Comparison of ENCODE assay signal across 16 cellular contexts in genomic region chr2:226431301-226431955, GRCh38.
A peak's percentile ranks its signal among the peaks of the same experiment; 100 is the strongest.
DNase-seq lines count a peak whose midpoint lies in the region; ATAC-seq, FAIRE-seq and TF ChIP-seq lines count a peak whose summit lies in the region.
"Had no signal": no experiment of that assay in that cellular context is flagged by ENCODE, and none has a peak within 500 bp of the region (broad histone marks: within the 10 kb centered on the region; RNA-seq: fewer than 3 reads in every experiment).

No MANE protein-coding gene starts in this region.

- peak overlapping the region; percentile 33; the same call in 2 of the 3 replicates for H3K4me2 ChIP-seq in A549

- no peaks in the 10 kb centered on the region for H3K27me3 Mint-ChIP-seq in Caco-2 (ENCODE audit: insufficient read depth, unreplicated experiment)
- no peaks in the 10 kb centered on the region for H3K27me3 Mint-ChIP-seq in nephron progenitor cell (ENCODE audit: low read depth, poor library complexity)

- H3K36me3 Mint-ChIP-seq in Caco-2 (ENCODE audit: insufficient read depth, unreplicated experiment) = no peaks in the 10 kb centered on the region
- no peaks in the 10 kb centered on the region for H3K36me3 Mint-ChIP-seq in nephron progenitor cell (ENCODE audit: low read depth)
- H3K36me3 Mint-ChIP-seq: memory B cell; stimulated activated effector memory CD8-positive, alpha-beta T cell treated with anti-CD3 and anti-CD28 coated beads, Interleukin-12 subunit alpha, Interleukin-12 subunit beta, amount 100 ng/mL, for 72 hours had no signal

- H3K4me3 ChIP-seq in A549 = no peak overlapping the region
- peak overlapping the region; percentile 57 for H3K4me3 ChIP-seq in SK-N-MC
- no peak overlapping the region for H3K4me3 ChIP-seq in Caco-2 (ENCODE audit: low read depth, low read length)
- H3K4me3 ChIP-seq: skin epidermis, tibial nerve had no signal

- H3K9me3 Mint-ChIP-seq in Caco-2 (ENCODE audit: unreplicated experiment) = no peaks in the 10 kb centered on the region
- no peaks in the 10 kb centered on the region for H3K9me3 Mint-ChIP-seq in nephron progenitor cell
- H3K9me3 Mint-ChIP-seq: activated CD8-positive, alpha-beta T cell treated with anti-CD3 and anti-CD28 coated beads for 36 hours; activated T-helper 1 cell treated with anti-CD3 and anti-CD28 coated beads, Interleukin-12 subunit alpha, Interleukin-12 subunit beta, Interleukin-2, Interleukin-4 antibody, amounts not matched to agents 30 ng/mL and 10 ng/mL and 1 ng/mL, durations not matched to agents 14 hours and 24 hours and 36 hours; memory B cell; stimulated activated effector memory CD8-positive, alpha-beta T cell treated with anti-CD3 and anti-CD28 coated beads, Interleukin-12 subunit alpha, Interleukin-12 subunit beta, amount 100 ng/mL, for 72 hours had no signal

- H3K36me3 ChIP-seq in SK-N-MC (ENCODE audit: insufficient read depth, low read length) = no peaks in the 10 kb centered on the region
- H3K36me3 ChIP-seq in Caco-2 (ENCODE audit: control insufficient read depth, insufficient read depth, low read length) = no peaks in the 10 kb centered on the region
- H3K36me3 ChIP-seq: tibial nerve had no signal

- no TSS peak for BruUV-seq in Caco-2 (replicated peaks; lab: Mats Ljungman, UMichigan)

- H3K27me3 ChIP-seq in Caco-2 (replicated peaks; ENCODE audit: control insufficient read depth, insufficient read depth, low read length) = no peaks in the 10 kb centered on the region
- H3K27me3 ChIP-seq: tibial nerve had no signal

- ATAC-seq in A549 = no peak
- ATAC-seq in sciatic nerve = no peak
- ATAC-seq: activated CD8-positive, alpha-beta T cell treated with anti-CD3 and anti-CD28 coated beads for 36 hours; stimulated activated effector memory CD8-positive, alpha-beta T cell treated with anti-CD3 and anti-CD28 coated beads, Interleukin-12 subunit alpha, Interleukin-12 subunit beta, amount 100 ng/mL, for 72 hours had no signal

- H3K9me3 ChIP-seq in A549 = no peaks in the 10 kb centered on the region
- H3K9me3 ChIP-seq in SK-N-MC (ENCODE audit: low read depth, low read length) = no peaks in the 10 kb centered on the region
- H3K9me3 ChIP-seq in Caco-2 = no peaks in the 10 kb centered on the region
- H3K9me3 ChIP-seq: tibial nerve had no signal

- no peak for TF ChIP-seq CTCF in A549 (IDR thresholded peaks at IDR 0.05)
- no peak for TF ChIP-seq CTCF in Caco-2 (IDR thresholded peaks at IDR 0.05; ENCODE audit: insufficient read depth in 1 of 2, low read depth in 1 of 2, low read length in 1 of 2, severe bottlenecking in 1 of 2, unreplicated experiment in 1 of 2)
- no peak for TF ChIP-seq CTCF in nephron progenitor cell (IDR thresholded peaks at IDR 0.05)

- H3K4me3 Mint-ChIP-seq in Caco-2 (ENCODE audit: unreplicated experiment) (no peak overlapping the region), nephron progenitor cell (no peak overlapping the region)
- H3K4me3 Mint-ChIP-seq: activated CD8-positive, alpha-beta T cell treated with anti-CD3 and anti-CD28 coated beads for 36 hours; activated T-helper 1 cell treated with anti-CD3 and anti-CD28 coated beads, Interleukin-12 subunit alpha, Interleukin-12 subunit beta, Interleukin-2, Interleukin-4 antibody, amounts not matched to agents 30 ng/mL and 10 ng/mL and 1 ng/mL, durations not matched to agents 14 hours and 24 hours and 36 hours; memory B cell; stimulated activated effector memory CD8-positive, alpha-beta T cell treated with anti-CD3 and anti-CD28 coated beads, Interleukin-12 subunit alpha, Interleukin-12 subunit beta, amount 100 ng/mL, for 72 hours had no signal

- intact Hi-C loops in Caco-2 (cut with micrococcal nuclease; ENCODE audit: unreplicated experiment) = no loop called here
- intact Hi-C loops in sciatic nerve (cut with DNase I) = no loop called here

- CTCF ChIA-PET in A549 (lab: Yijun Ruan, JAX) = no interaction called here
- CTCF ChIA-PET in Caco-2 (lab: Charles Lee) = no interaction called here

- TF ChIP-seq EP300 in A549 (IDR thresholded peaks at IDR 0.05) = no peak

- TF ChIP-seq RAD21 in A549 (conservative IDR thresholded peaks at IDR 0.05 in 1 of 2, IDR thresholded peaks at IDR 0.05 in 1 of 2) = no peak

- H3K4me1 Mint-ChIP-seq in Caco-2 (ENCODE audit: low read depth, unreplicated experiment) = no peaks in the 10 kb centered on the region
- H3K4me1 Mint-ChIP-seq in nephron progenitor cell = peaks cover 43% of the 10 kb centered on the region
- H3K4me1 Mint-ChIP-seq: memory B cell; stimulated activated effector memory CD8-positive, alpha-beta T cell treated with anti-CD3 and anti-CD28 coated beads, Interleukin-12 subunit alpha, Interleukin-12 subunit beta, amount 100 ng/mL, for 72 hours had no signal

- WGBS in A549 (ENCODE audit: missing lambda C conversion rate) = 44% methylated on average over 2 of the region's 2 CpGs

- H3K27ac Mint-ChIP-seq in Caco-2 (ENCODE audit: unreplicated experiment) = no peak overlapping the region
- no peak overlapping the region for H3K27ac Mint-ChIP-seq in nephron progenitor cell
- H3K27ac Mint-ChIP-seq: activated CD8-positive, alpha-beta T cell treated with anti-CD3 and anti-CD28 coated beads for 36 hours; activated T-helper 1 cell treated with anti-CD3 and anti-CD28 coated beads, Interleukin-12 subunit alpha, Interleukin-12 subunit beta, Interleukin-2, Interleukin-4 antibody, amounts not matched to agents 30 ng/mL and 10 ng/mL and 1 ng/mL, durations not matched to agents 14 hours and 24 hours and 36 hours; memory B cell; stimulated activated effector memory CD8-positive, alpha-beta T cell treated with anti-CD3 and anti-CD28 coated beads, Interleukin-12 subunit alpha, Interleukin-12 subunit beta, amount 100 ng/mL, for 72 hours had no signal

- TF ChIP-seq POLR2A in A549 (IDR thresholded peaks at IDR 0.05; ENCODE audit: low read length) (no peak), H54 (IDR thresholded peaks at IDR 0.05; ENCODE audit: low read depth, low read length) (no peak)

- DNase-seq in A549 (ENCODE audit: low read depth in 1 of 2, low spot score in 1 of 2) = no peak
- DNase-seq in H54 (ENCODE audit: insufficient read length, low spot score) = no peak
- peak; percentile 91 for DNase-seq in SK-N-MC (ENCODE audit: low read depth, low spot score)
- peak; percentile 68 for DNase-seq in foreskin melanocyte
- DNase-seq in Caco-2 = no peak
- no peak for DNase-seq in NAMALWA (ENCODE audit: low spot score)
- no peak for DNase-seq in sciatic nerve (ENCODE audit: low spot score)
- DNase-seq in nephron progenitor cell = no peak
- DNase-seq: activated CD8-positive, alpha-beta T cell treated with anti-CD3 and anti-CD28 coated beads for 36 hours; KBM-7; NCI-H1417 had no signal

- H3K27ac ChIP-seq in A549 (peak overlapping the region in 1 of 2 experiments; percentile 42; a peak in 1 of 6 replicates), SK-N-MC (peak overlapping the region; percentile 78)
- H3K27ac ChIP-seq: skin epidermis, tibial nerve had no signal

- FAIRE-seq in A549 (lab: Jason Lieb, UNC) (no peak), H54 (lab: Jason Lieb, UNC) (peak; percentile 81)

- POLR2A ChIA-PET in A549 (lab: Yijun Ruan, JAX) (no interaction called here), Caco-2 (lab: Charles Lee) (no interaction called here)

- peaks cover 35% of the 10 kb centered on the region for H3K4me1 ChIP-seq in A549
- H3K4me1 ChIP-seq in Caco-2 = peaks cover 13% of the 10 kb centered on the region

- no peak overlapping the region for H3K9ac ChIP-seq in SK-N-MC (ENCODE audit: insufficient read length)

TF ChIP-seq in A549, 52 proteins besides CTCF, POLR2A, EP300 and RAD21:
- no peak for TF ChIP-seq RARB (CRISPR knock-in tag; IDR thresholded peaks at IDR 0.05)
- TF ChIP-seq HOXA7 (CRISPR knock-in tag; IDR thresholded peaks at IDR 0.05) = no peak
- TF ChIP-seq MAZ (IDR thresholded peaks at IDR 0.05; ENCODE audit: borderline replicate concordance, low read depth, low read length) = no peak
- TF ChIP-seq ZSCAN20 (CRISPR knock-in tag; IDR thresholded peaks at IDR 0.05) = no peak
- no peak for TF ChIP-seq HMGXB4 (CRISPR knock-in tag; IDR thresholded peaks at IDR 0.05; ENCODE audit: borderline replicate concordance)
- no peak for TF ChIP-seq POLR2AphosphoS2 (conservative IDR thresholded peaks at IDR 0.05; ENCODE audit: low read length)
- no peak for TF ChIP-seq MYC (IDR thresholded peaks at IDR 0.05; ENCODE audit: borderline replicate concordance, low read length)

Comparison
In these comparisons a context has a peak if more than half of its experiments do, and no peak if none do; other contexts are left out.
1. DNase-seq: peak in SK-N-MC (single experiment) and foreskin melanocyte (single experiment); none in A549 (0 of 2), H54 (single experiment), Caco-2 (0 of 2), NAMALWA (single experiment), sciatic nerve (single experiment) and nephron progenitor cell (single experiment).